ENCODE assay signal across 9 cellular contexts in the genomic region with DNA sequence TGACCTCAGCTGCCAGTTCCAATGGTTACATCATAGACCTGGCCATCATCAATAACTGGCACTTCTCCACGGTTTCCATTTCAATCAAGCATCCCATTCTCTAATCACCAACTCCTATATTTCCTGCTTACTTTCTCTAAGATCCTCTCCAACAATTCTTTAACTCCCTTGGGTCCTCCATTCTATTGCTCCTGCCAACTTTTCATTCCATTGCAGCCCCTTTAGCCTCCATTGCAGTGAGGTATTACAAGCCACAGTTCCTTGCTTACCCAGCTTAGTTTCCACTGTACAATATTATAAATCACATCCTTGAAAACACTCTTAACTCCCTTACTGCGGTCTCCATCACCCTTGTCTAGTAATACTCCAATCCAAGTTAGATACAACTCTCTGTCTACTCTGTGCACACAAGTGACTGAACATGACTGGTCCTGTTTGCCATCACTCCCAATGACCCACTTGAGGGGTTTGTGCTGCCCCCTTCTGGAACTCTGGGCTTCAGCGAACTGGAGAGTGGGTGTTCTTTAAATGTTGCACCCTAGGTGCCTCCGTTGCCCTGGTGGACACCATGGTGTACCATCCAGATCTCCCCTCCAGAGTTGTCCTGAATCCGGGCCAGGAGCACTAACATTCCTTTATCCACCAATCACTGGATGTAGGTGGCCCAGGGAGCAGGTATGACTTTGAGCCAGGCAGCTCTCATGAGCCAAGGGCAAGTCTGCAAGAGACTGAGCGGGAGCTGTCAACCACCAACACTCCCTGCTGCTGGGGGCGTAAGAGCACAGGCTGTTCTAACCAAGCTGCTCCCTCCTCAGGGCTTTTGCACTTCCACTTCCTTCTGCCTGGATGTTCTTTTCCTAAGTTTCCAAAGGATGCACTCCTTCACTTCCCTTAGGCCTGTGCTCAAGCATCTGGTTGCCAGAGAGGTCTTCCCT. TPM values are rescaled to one million over a fixed set of nuclear protein-coding genes. Genes with fewer than 3 reads are reported as not detected.
A peak's percentile ranks its signal among the peaks of the same experiment; 100 is the strongest.
DNase-seq lines count a peak whose midpoint lies in the region; ATAC-seq and TF ChIP-seq lines count a peak whose summit lies in the region.
"Had no signal": no experiment of that assay in that cellular context is flagged by ENCODE, and none has a peak within 500 bp of the region (broad histone marks: within the 10 kb centered on the region; RNA-seq: fewer than 3 reads in every experiment).

No MANE protein-coding gene starts in this region.

- H3K27me3 Mint-ChIP-seq in activated naive CD4-positive, alpha-beta T cell treated with anti-CD3 and anti-CD28 coated beads, Interleukin-2, amount 10 ng/mL, durations not matched to agents 7 days and 5 days = peaks cover 22% of the 10 kb centered on the region

- H3K79me2 ChIP-seq in PC-3 (ENCODE audit: low read length) = no peaks in the 10 kb centered on the region

- peaks cover 10% of the 10 kb centered on the region for H3K4me1 ChIP-seq in PC-3 (ENCODE audit: insufficient read depth, low read length)

- H3K9me2 ChIP-seq in PC-3 (replicated peaks; ENCODE audit: low read length) = no peaks in the 10 kb centered on the region

- no peaks in the 10 kb centered on the region for H3K36me3 ChIP-seq in PC-3 (ENCODE audit: low read depth, low read length)

- H3K4me3 Mint-ChIP-seq in activated naive CD4-positive, alpha-beta T cell treated with anti-CD3 and anti-CD28 coated beads, Interleukin-2, amount 10 ng/mL, durations not matched to agents 7 days and 5 days = no peak overlapping the region
- H3K4me3 Mint-ChIP-seq: IgD-negative memory B cell had no signal

- no peak overlapping the region for H3K4me2 ChIP-seq in PC-3 (ENCODE audit: low read length)

- intact Hi-C loops in PC-3 (cut with micrococcal nuclease) = no loop called here

- no peaks in the 10 kb centered on the region for H3K9me3 ChIP-seq in PC-3 (ENCODE audit: low read length)

- H3K9ac ChIP-seq in PC-3 (ENCODE audit: low read length) = no peak overlapping the region

- peak; percentile 67 for ATAC-seq in GM19023 (IDR thresholded peaks at IDR 0.05; ENCODE audit: unreplicated experiment)
- ATAC-seq in PC-3 = no peak
- no peak for ATAC-seq in HG02981 (IDR thresholded peaks at IDR 0.05; ENCODE audit: unreplicated experiment)

- peaks cover 26% of the 10 kb centered on the region for H3K4me1 Mint-ChIP-seq in activated naive CD4-positive, alpha-beta T cell treated with anti-CD3 and anti-CD28 coated beads, Interleukin-2, amount 10 ng/mL, durations not matched to agents 7 days and 5 days

- no peak overlapping the region for H2AFZ ChIP-seq in PC-3 (ENCODE audit: low read length)

- no peak overlapping the region for H3K27ac Mint-ChIP-seq in activated naive CD4-positive, alpha-beta T cell treated with anti-CD3 and anti-CD28 coated beads, Interleukin-2, amount 10 ng/mL, durations not matched to agents 7 days and 5 days
- H3K27ac Mint-ChIP-seq: IgD-negative memory B cell had no signal

- BruUV-seq in PC-3 (replicated peaks; lab: Mats Ljungman, UMichigan) = no TSS peak

- H3F3A ChIP-seq in PC-3 (ENCODE audit: low read length, unreplicated experiment) = peaks cover 4% of the 10 kb centered on the region

- H3K36me3 Mint-ChIP-seq in activated naive CD4-positive, alpha-beta T cell treated with anti-CD3 and anti-CD28 coated beads, Interleukin-2, amount 10 ng/mL, durations not matched to agents 7 days and 5 days = no peaks in the 10 kb centered on the region

- no peaks in the 10 kb centered on the region for H3K9me3 Mint-ChIP-seq in activated naive CD4-positive, alpha-beta T cell treated with anti-CD3 and anti-CD28 coated beads, Interleukin-2, amount 10 ng/mL, durations not matched to agents 7 days and 5 days
- H3K9me3 Mint-ChIP-seq: IgD-negative memory B cell had no signal

- POLR2A ChIA-PET in PC-3 (lab: Charles Lee; ENCODE audit: unreplicated experiment) = interaction anchor here (0.7 kb wide), 1 partner anchor 25 kb away, joined by 4 read pairs; no protein-coding TSS in a partner anchor

- DNase-seq in PC-3 = peak; percentile 39
- DNase-seq in activated naive CD4-positive, alpha-beta T cell treated with anti-CD3 and anti-CD28 coated beads, Interleukin-2, amount 10 ng/mL, durations not matched to agents 7 days and 5 days = peak; percentile 75
- peak; percentile 31 to 41 (median 37) for DNase-seq in stimulated activated CD4-positive, alpha-beta T cell treated with anti-CD3 and anti-CD28 coated beads, Interleukin-12 subunit alpha, Interleukin-12 subunit beta, amount 100 ng/mL, for 48 hours (ENCODE audit: low read depth in 2 of 3, low spot score in 1 of 3)
- no peak for DNase-seq in globus pallidus (ENCODE audit: low spot score)
- no peak for DNase-seq in Ammon's horn (ENCODE audit: low spot score)
- no peak for DNase-seq in amygdala (lab: John Stamatoyannopoulos, UW)

- no peaks in the 10 kb centered on the region for H4K20me1 ChIP-seq in PC-3 (ENCODE audit: low read length)

- H3K27me3 ChIP-seq in PC-3 (ENCODE audit: low read length) = no peaks in the 10 kb centered on the region

- no peak overlapping the region for H3K4me3 ChIP-seq in PC-3 (ENCODE audit: low read length)

- CTCF ChIA-PET in PC-3 (lab: Charles Lee) = no interaction called here
- CTCF ChIA-PET in activated naive CD4-positive, alpha-beta T cell treated with anti-CD3 and anti-CD28 coated beads, Interleukin-2, amount 10 ng/mL, durations not matched to agents 7 days and 5 days (lab: Charles Lee) = interaction anchor here (0.8 to 3.0 kb wide), 7 partner anchors 10 to 196 kb away, joined by 3 to 14 read pairs (median 5); partner anchors contain the start of gene PRPF38B

- TF ChIP-seq CTCF in PC-3 (conservative IDR thresholded peaks at IDR 0.05; ENCODE audit: low read depth, low read length) = peak; percentile 53

- no peak overlapping the region for H3K27ac ChIP-seq in PC-3 (ENCODE audit: low read length)

RNA-seq across cellular contexts. Expression of gene FNDC7, which starts 3.7 kb away (rescaled TPM):
- total RNA-seq in PC-3 (2014; rRNA removed) = 0.63 TPM in 1 of 2 replicates, not detected in the other

RNA-seq across cellular contexts. Expression of gene PRPF38B, which starts 16.9 kb away (rescaled TPM):
- 20.2 and 21.9 TPM in 2 replicates for total RNA-seq in PC-3 (2014; rRNA removed)

RNA-seq across cellular contexts. Expression of gene STXBP3, which starts 37.5 kb away (rescaled TPM):
- 14.8 and 17.2 TPM in 2 replicates for total RNA-seq in PC-3 (2014; rRNA removed)

RNA-seq across cellular contexts. Expression of gene HENMT1, which starts 48.1 kb away (rescaled TPM):
- total RNA-seq in PC-3 (2014; rRNA removed) = 1.1 and 1.3 TPM in 2 replicates

Comparison
In these comparisons a context has a peak if more than half of its experiments do, and no peak if none do; other contexts are left out.
1. DNase-seq: peak in PC-3 (single experiment), activated naive CD4-positive, alpha-beta T cell treated with anti-CD3 and anti-CD28 coated beads, Interleukin-2, amount 10 ng/mL, durations not matched to agents 7 days and 5 days (single experiment) and stimulated activated CD4-positive, alpha-beta T cell treated with anti-CD3 and anti-CD28 coated beads, Interleukin-12 subunit alpha, Interleukin-12 subunit beta, amount 100 ng/mL, for 48 hours (3 of 3); none in globus pallidus (single experiment), Ammon's horn (single experiment) and amygdala (0 of 56).